In genomic region chr2:60735496-60736250, GRCh38 we compare ENCODE assay signal across 8 cellular contexts. TPM values are rescaled to one million over a fixed set of nuclear protein-coding genes. Genes with fewer than 3 reads are reported as not detected.
A peak's percentile ranks its signal among the peaks of the same experiment; 100 is the strongest.
DNase-seq lines count a peak whose midpoint lies in the region; ATAC-seq and TF ChIP-seq lines count a peak whose summit lies in the region.

No MANE protein-coding gene starts in this region.

- H3K36me3 ChIP-seq in iPS-20b (ENCODE audit: insufficient read depth, low read depth, low read length) (no peaks in the 10 kb centered on the region), mucosa of descending colon (ENCODE audit: low read depth) (no peaks in the 10 kb centered on the region)

- peaks cover 46% of the 10 kb centered on the region for H3K27me3 ChIP-seq in iPS-20b (ENCODE audit: insufficient read depth, low read length)

- H3K36me3 Mint-ChIP-seq in activated naive CD8-positive, alpha-beta T cell treated with anti-CD3 and anti-CD28 coated beads for 36 hours = no peaks in the 10 kb centered on the region
- no peaks in the 10 kb centered on the region for H3K36me3 Mint-ChIP-seq in stimulated activated naive CD8-positive, alpha-beta T cell treated with anti-CD3 and anti-CD28 coated beads, Interleukin-15, Interleukin-2, amounts not matched to agents 100 ng/mL and 50 ng/mL, for 24 hours (ENCODE audit: low read depth)

- H3K27ac ChIP-seq in iPS-20b (ENCODE audit: low read length) = no peak overlapping the region

- H3K9me3 ChIP-seq in iPS-20b (ENCODE audit: insufficient read depth, low read depth, low read length) (no peaks in the 10 kb centered on the region), mucosa of descending colon (no peaks in the 10 kb centered on the region)

- H3K4me1 Mint-ChIP-seq in activated naive CD8-positive, alpha-beta T cell treated with anti-CD3 and anti-CD28 coated beads for 36 hours = peaks cover 8% of the 10 kb centered on the region
- peaks cover 7% of the 10 kb centered on the region for H3K4me1 Mint-ChIP-seq in stimulated activated naive CD8-positive, alpha-beta T cell treated with anti-CD3 and anti-CD28 coated beads, Interleukin-15, Interleukin-2, amounts not matched to agents 100 ng/mL and 50 ng/mL, for 24 hours (ENCODE audit: low read depth)

- H3K4me3 ChIP-seq in NB4 (ENCODE audit: low read depth, low read length) (peak overlapping the region; percentile 55), iPS-20b (ENCODE audit: low read length) (peak overlapping the region; percentile 76), mucosa of descending colon (no peak overlapping the region)

- intact Hi-C loops in mucosa of descending colon (cut with DNase I, micrococcal nuclease) = no loop called here

- no peaks in the 10 kb centered on the region; the same call in 1 of the 2 replicates for H3K4me1 ChIP-seq in iPS-20b (ENCODE audit: insufficient read depth, low read length)
- H3K4me1 ChIP-seq in mucosa of descending colon (ENCODE audit: low read depth) = no peaks in the 10 kb centered on the region

- peaks cover 35% of the 10 kb centered on the region for H3K27me3 Mint-ChIP-seq in activated naive CD8-positive, alpha-beta T cell treated with anti-CD3 and anti-CD28 coated beads for 36 hours
- H3K27me3 Mint-ChIP-seq in stimulated activated naive CD8-positive, alpha-beta T cell treated with anti-CD3 and anti-CD28 coated beads, Interleukin-15, Interleukin-2, amounts not matched to agents 100 ng/mL and 50 ng/mL, for 24 hours = peaks cover 21% of the 10 kb centered on the region

- no peak for ATAC-seq in mucosa of descending colon

- H3K9ac ChIP-seq in iPS-20b (ENCODE audit: low read depth, low read length) = no peak overlapping the region; the same call in 1 of the 2 replicates

- TF ChIP-seq CTCF in NB4 (IDR thresholded peaks at IDR 0.05; ENCODE audit: low read depth, low read length) (no peak), mucosa of descending colon (IDR thresholded peaks at IDR 0.05) (no peak)

- H3K27ac Mint-ChIP-seq in activated naive CD8-positive, alpha-beta T cell treated with anti-CD3 and anti-CD28 coated beads for 36 hours = no peak overlapping the region
- H3K27ac Mint-ChIP-seq in stimulated activated naive CD8-positive, alpha-beta T cell treated with anti-CD3 and anti-CD28 coated beads, Interleukin-15, Interleukin-2, amounts not matched to agents 100 ng/mL and 50 ng/mL, for 24 hours = no peak overlapping the region

- DNase-seq in CD1c-positive myeloid dendritic cell (ENCODE audit: extremely low spot score) (peak; percentile 12), NB4 (ENCODE audit: low read depth) (peak; percentile 33), NCI-H2107 treated with DMSO at 0.1 percent for 48 hours (lab: John Stamatoyannopoulos, UW; ENCODE audit: unreplicated experiment) (no peak), mucosa of descending colon (no peak), globus pallidus (ENCODE audit: low spot score) (no peak)
- DNase-seq in activated naive CD8-positive, alpha-beta T cell treated with anti-CD3 and anti-CD28 coated beads for 36 hours = peak; percentile 30

- no peaks in the 10 kb centered on the region for H3K9me3 Mint-ChIP-seq in activated naive CD8-positive, alpha-beta T cell treated with anti-CD3 and anti-CD28 coated beads for 36 hours
- no peaks in the 10 kb centered on the region for H3K9me3 Mint-ChIP-seq in stimulated activated naive CD8-positive, alpha-beta T cell treated with anti-CD3 and anti-CD28 coated beads, Interleukin-15, Interleukin-2, amounts not matched to agents 100 ng/mL and 50 ng/mL, for 24 hours

- peak overlapping the region; percentile 81 for H3K4me3 Mint-ChIP-seq in activated naive CD8-positive, alpha-beta T cell treated with anti-CD3 and anti-CD28 coated beads for 36 hours
- peak overlapping the region; percentile 84 for H3K4me3 Mint-ChIP-seq in stimulated activated naive CD8-positive, alpha-beta T cell treated with anti-CD3 and anti-CD28 coated beads, Interleukin-15, Interleukin-2, amounts not matched to agents 100 ng/mL and 50 ng/mL, for 24 hours

- TF ChIP-seq POLR2A in NB4 (IDR thresholded peaks at IDR 0.05; ENCODE audit: extremely low read depth, insufficient read length) = no peak

RNA-seq across cellular contexts. Expression of gene PAPOLG, which starts 20.4 kb away (rescaled TPM):
- 10 to 100 TPM; 12.5 to 14.6 TPM for total RNA-seq in activated naive CD8-positive, alpha-beta T cell treated with anti-CD3 and anti-CD28 coated beads for 36 hours
- total RNA-seq in mucosa of descending colon = 10 to 100 TPM in 2 of 3 donors, 1 to 10 TPM in 1; 9.1 to 14.5 (median 10.1) TPM

Comparison
In these comparisons a context has a peak if more than half of its experiments do, and no peak if none do; other contexts are left out.
1. DNase-seq: peak in CD1c-positive myeloid dendritic cell (single experiment), NB4 (single experiment) and activated naive CD8-positive, alpha-beta T cell treated with anti-CD3 and anti-CD28 coated beads for 36 hours (single experiment); none in NCI-H2107 treated with DMSO at 0.1 percent for 48 hours (single experiment), mucosa of descending colon (0 of 3) and globus pallidus (single experiment).